In the genomic region with DNA sequence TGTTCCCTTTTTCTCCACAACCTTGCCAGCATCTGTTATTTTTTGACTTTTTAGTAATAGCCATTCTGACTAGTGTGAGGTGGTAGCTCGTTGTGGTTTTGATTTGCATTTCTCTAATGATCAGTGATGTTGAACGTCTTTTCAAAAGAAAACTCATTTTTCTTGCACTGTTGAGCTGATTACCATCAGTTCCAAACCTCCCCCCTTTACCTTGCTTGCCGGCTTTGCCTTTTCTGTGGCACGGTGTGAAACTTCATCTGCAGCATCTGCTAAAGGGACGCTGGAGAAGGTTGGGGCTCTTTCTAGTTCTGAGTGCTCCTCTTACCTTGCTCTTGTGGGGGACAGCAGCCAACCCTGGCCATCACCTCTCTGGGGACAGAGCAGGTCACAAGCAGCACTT, we compare ENCODE assay signal across 7 cellular contexts.
ATAC-seq lines count a peak whose summit lies in the region.

No MANE protein-coding gene starts in this region.

- ATAC-seq in GM18520 (IDR thresholded peaks at IDR 0.05; ENCODE audit: unreplicated experiment) (peak; percentile 94), GM19351 (IDR thresholded peaks at IDR 0.05; ENCODE audit: unreplicated experiment) (peak; percentile 95), GM21447 (IDR thresholded peaks at IDR 0.05; ENCODE audit: unreplicated experiment) (peak; percentile 98), HG02623 (IDR thresholded peaks at IDR 0.05; ENCODE audit: unreplicated experiment) (peak; percentile 92), HG02981 (IDR thresholded peaks at IDR 0.05; ENCODE audit: unreplicated experiment) (peak; percentile 91), HG03196 (IDR thresholded peaks at IDR 0.05; ENCODE audit: unreplicated experiment) (peak; percentile 95), HG03575 (IDR thresholded peaks at IDR 0.05; ENCODE audit: extremely low read depth, insufficient number of reproducible peaks, low FRiP score, unreplicated experiment) (peak; percentile 56)

Comparison
In these comparisons a context has a peak if more than half of its experiments do, and no peak if none do; other contexts are left out.
1. Peak in every context shown above with its lines: ATAC-seq.